Comparison of ENCODE assay signal across 9 cellular contexts in genomic region chr2:43877782-43878464, GRCh38. TPM values are rescaled to one million over a fixed set of nuclear protein-coding genes. Genes with fewer than 3 reads are reported as not detected.
DNase-seq lines count a peak whose midpoint lies in the region; ATAC-seq and TF ChIP-seq lines count a peak whose summit lies in the region.
"Had no signal": no experiment of that assay in that cellular context is flagged by ENCODE, and none has a peak within 500 bp of the region (broad histone marks: within the 10 kb centered on the region; RNA-seq: fewer than 3 reads in every experiment).

No MANE protein-coding gene starts in this region.

- no peak for TF ChIP-seq EP300 in suprapubic skin (IDR thresholded peaks at IDR 0.05)

- H3K79me2 ChIP-seq in PC-9 (ENCODE audit: low read depth) = no peaks in the 10 kb centered on the region

- CTCF ChIA-PET in PC-9 (lab: Charles Lee) = interaction anchor here (0.6 kb wide), 4 partner anchors 15 to 1091 kb away, joined by 3 to 7 read pairs (median 4); no protein-coding TSS in a partner anchor

- H3K9me3 Mint-ChIP-seq in CD4-positive, CD25-positive, alpha-beta regulatory T cell = no peaks in the 10 kb centered on the region
- H3K9me3 Mint-ChIP-seq in activated T-cell treated with anti-CD3 and anti-CD28 coated beads, Interleukin-2, amount 50 U/mL, for 4 hours = no peaks in the 10 kb centered on the region
- peaks cover 4% of the 10 kb centered on the region for H3K9me3 Mint-ChIP-seq in neural crest cell
- H3K9me3 Mint-ChIP-seq: IgD-negative memory B cell had no signal

- H3K4me3 ChIP-seq in CD4-positive, CD25-positive, alpha-beta regulatory T cell (ENCODE audit: low read depth, low read length) = no peak overlapping the region
- H3K4me3 ChIP-seq in PC-9 = no peak overlapping the region
- H3K4me3 ChIP-seq in suprapubic skin = no peak overlapping the region

- TF ChIP-seq POLR2A in suprapubic skin (IDR thresholded peaks at IDR 0.05) = no peak

- no peaks in the 10 kb centered on the region for H3K36me3 ChIP-seq in CD4-positive, CD25-positive, alpha-beta regulatory T cell (ENCODE audit: control insufficient read depth, insufficient read depth, low read length)
- H3K36me3 ChIP-seq in PC-9 (ENCODE audit: low read depth) = no peaks in the 10 kb centered on the region
- H3K36me3 ChIP-seq in suprapubic skin = no peaks in the 10 kb centered on the region

- no peak overlapping the region for H2AFZ ChIP-seq in PC-9

- ATAC-seq in CD4-positive, CD25-positive, alpha-beta regulatory T cell (ENCODE audit: low read depth in 2 of 2) = peak; percentile 66 to 80
- ATAC-seq in GM19397 (IDR thresholded peaks at IDR 0.05; ENCODE audit: unreplicated experiment) = peak; percentile 64
- peak; percentile 78 to 82 for ATAC-seq in activated T-cell treated with anti-CD3 and anti-CD28 coated beads, Interleukin-2, amount 50 U/mL, for 4 hours

- no peaks in the 10 kb centered on the region; the same call in 1 of the 2 replicates for H4K20me1 ChIP-seq in PC-9 (ENCODE audit: insufficient read depth)

- H3K27me3 Mint-ChIP-seq in CD4-positive, CD25-positive, alpha-beta regulatory T cell = no peaks in the 10 kb centered on the region
- peaks cover 30% of the 10 kb centered on the region for H3K27me3 Mint-ChIP-seq in activated T-cell treated with anti-CD3 and anti-CD28 coated beads, Interleukin-2, amount 50 U/mL, for 4 hours (ENCODE audit: low read depth)
- H3K27me3 Mint-ChIP-seq in neural crest cell (ENCODE audit: low read depth) = peaks cover 3% of the 10 kb centered on the region

- TF ChIP-seq CTCF in PC-9 (conservative IDR thresholded peaks at IDR 0.05) = peak; percentile 99
- TF ChIP-seq CTCF in neural crest cell (conservative IDR thresholded peaks at IDR 0.05) = peak; percentile 88
- TF ChIP-seq CTCF in suprapubic skin (IDR thresholded peaks at IDR 0.05) = peak; percentile 71 to 91

- WGBS in suprapubic skin = 36% methylated on average over 15 of the region's 16 CpGs

- H3K27ac Mint-ChIP-seq in CD4-positive, CD25-positive, alpha-beta regulatory T cell = no peak overlapping the region
- peak overlapping the region; percentile 90 for H3K27ac Mint-ChIP-seq in neural crest cell (ENCODE audit: unreplicated experiment)

- H3K4me2 ChIP-seq in PC-9 = no peak overlapping the region

- H3K9me3 ChIP-seq in CD4-positive, CD25-positive, alpha-beta regulatory T cell (ENCODE audit: control insufficient read depth in 2 of 2, low read length in 2 of 2) = no peaks in the 10 kb centered on the region
- H3K9me3 ChIP-seq in PC-9 (ENCODE audit: insufficient read depth, low read depth) (no peaks in the 10 kb centered on the region), suprapubic skin (no peaks in the 10 kb centered on the region)

- no TSS peak for BruUV-seq in PC-9 (replicated peaks; lab: Mats Ljungman, UMichigan)

- H3K4me3 Mint-ChIP-seq in CD4-positive, CD25-positive, alpha-beta regulatory T cell = peak overlapping the region in 1 of 4 donors; percentile 68
- H3K4me3 Mint-ChIP-seq in activated T-cell treated with anti-CD3 and anti-CD28 coated beads, Interleukin-2, amount 50 U/mL, for 4 hours = no peak overlapping the region
- peak overlapping the region; percentile 38 for H3K4me3 Mint-ChIP-seq in neural crest cell

- no peaks in the 10 kb centered on the region for H3K36me3 Mint-ChIP-seq in CD4-positive, CD25-positive, alpha-beta regulatory T cell
- no peaks in the 10 kb centered on the region for H3K36me3 Mint-ChIP-seq in activated T-cell treated with anti-CD3 and anti-CD28 coated beads, Interleukin-2, amount 50 U/mL, for 4 hours (ENCODE audit: insufficient read depth)
- H3K36me3 Mint-ChIP-seq in neural crest cell (ENCODE audit: low read depth) = no peaks in the 10 kb centered on the region

- H3K27ac ChIP-seq in CD4-positive, CD25-positive, alpha-beta regulatory T cell (ENCODE audit: insufficient read depth, low read length, poor library complexity, severe bottlenecking) = no peak overlapping the region
- no peak overlapping the region for H3K27ac ChIP-seq in PC-9
- no peak overlapping the region for H3K27ac ChIP-seq in suprapubic skin

- peaks cover 0 to 8% (median 5%) of the 10 kb centered on the region in 4 donors for H3K4me1 Mint-ChIP-seq in CD4-positive, CD25-positive, alpha-beta regulatory T cell
- H3K4me1 Mint-ChIP-seq in activated T-cell treated with anti-CD3 and anti-CD28 coated beads, Interleukin-2, amount 50 U/mL, for 4 hours (ENCODE audit: low read depth) = peaks cover 3% of the 10 kb centered on the region
- peaks cover 6% of the 10 kb centered on the region for H3K4me1 Mint-ChIP-seq in neural crest cell

- intact Hi-C loops in PC-9 (cut with micrococcal nuclease; ENCODE audit: unreplicated experiment) = loop anchor here (1.0 to 10.0 kb wide), 5 partner anchors 166 to 1077 kb away; no protein-coding TSS in a partner anchor

- H3K4me1 ChIP-seq in CD4-positive, CD25-positive, alpha-beta regulatory T cell (ENCODE audit: control insufficient read depth, insufficient read depth, low read length, poor library complexity, severe bottlenecking) = no peaks in the 10 kb centered on the region
- peaks cover 16% of the 10 kb centered on the region for H3K4me1 ChIP-seq in PC-9 (replicated peaks; ENCODE audit: insufficient read depth)
- H3K4me1 ChIP-seq in suprapubic skin = peaks cover 5% of the 10 kb centered on the region

- DNase-seq in CD4-positive, CD25-positive, alpha-beta regulatory T cell = peak; percentile 29 to 67 (median 42)
- peak; percentile 72 for DNase-seq in KBM-7
- DNase-seq in PC-9 = peak; percentile 64 to 71
- DNase-seq in activated T-cell treated with anti-CD3 and anti-CD28 coated beads, Interleukin-2, amount 50 U/mL, for 4 hours = peak; percentile 48
- DNase-seq in fibroblast of peridontal ligament (ENCODE audit: extremely low read depth) = peak; percentile 58
- peak; percentile 79 for DNase-seq in neural crest cell (ENCODE audit: low read depth, low spot score)
- no peak for DNase-seq in suprapubic skin (ENCODE audit: low spot score in 2 of 2)

- H3K9me2 ChIP-seq in PC-9 (ENCODE audit: insufficient read depth) = no peaks in the 10 kb centered on the region

- H3F3A ChIP-seq in PC-9 (ENCODE audit: insufficient read depth, low read depth) = peaks cover 13% of the 10 kb centered on the region

- H3K27me3 ChIP-seq in CD4-positive, CD25-positive, alpha-beta regulatory T cell (ENCODE audit: control insufficient read depth, insufficient read depth, low read length) = no peaks in the 10 kb centered on the region
- H3K27me3 ChIP-seq in PC-9 (ENCODE audit: insufficient read depth, low read depth) (peaks cover 42% of the 10 kb centered on the region), suprapubic skin (peaks cover 12% of the 10 kb centered on the region)

- in situ Hi-C loops in KBM-7 (cut with MboI; ENCODE audit: low pct_unique_long_range_greater_than_20kb, low sequenced_read_pairs) = loop anchor here (25.0 kb wide), 1 partner anchor 266 kb away; no protein-coding TSS in a partner anchor

- POLR2A ChIA-PET in PC-9 (lab: Charles Lee; ENCODE audit: unreplicated experiment) = interaction anchor here (0.7 kb wide), 2 partner anchors 74 to 1044 kb away, joined by 3 to 4 read pairs; no protein-coding TSS in a partner anchor

RNA-seq across cellular contexts. Expression of gene ABCG8, which starts 39.2 kb away (rescaled TPM):
- total RNA-seq in CD4-positive, CD25-positive, alpha-beta regulatory T cell = not detected
- under 1 TPM in 2 of 4 donors, not detected in 2; 0.09 to 0.10 TPM for polyA plus RNA-seq in CD4-positive, CD25-positive, alpha-beta regulatory T cell
- total RNA-seq in PC-9 (2021) (not detected in 2 replicates), neural crest cell (not detected in 2 replicates), suprapubic skin (not detected)
- total RNA-seq in activated T-cell treated with anti-CD3 and anti-CD28 coated beads, Interleukin-2, amount 50 U/mL, for 4 hours = under 1 TPM in 1 of 3 donors, not detected in 2; 0.05 TPM
- polyA plus RNA-seq: IgD-negative memory B cell had no signal

RNA-seq across cellular contexts. Expression of gene ABCG5, which starts 39.3 kb away (rescaled TPM):
- not detected for total RNA-seq in CD4-positive, CD25-positive, alpha-beta regulatory T cell
- not detected for polyA plus RNA-seq in CD4-positive, CD25-positive, alpha-beta regulatory T cell
- total RNA-seq in PC-9 (2021) (not detected in 2 replicates), neural crest cell (not detected in 2 replicates), suprapubic skin (not detected)
- not detected for total RNA-seq in activated T-cell treated with anti-CD3 and anti-CD28 coated beads, Interleukin-2, amount 50 U/mL, for 4 hours
- polyA plus RNA-seq: IgD-negative memory B cell had no signal

Comparison
In these comparisons a context has a peak if more than half of its experiments do, and no peak if none do; other contexts are left out.
1. DNase-seq: peak in CD4-positive, CD25-positive, alpha-beta regulatory T cell (3 of 3), KBM-7 (single experiment), PC-9 (2 of 2), activated T-cell treated with anti-CD3 and anti-CD28 coated beads, Interleukin-2, amount 50 U/mL, for 4 hours (single experiment), fibroblast of peridontal ligament (single experiment) and neural crest cell (single experiment); none in suprapubic skin (0 of 2).
2. Peak in every context shown above with its lines, with median percentiles within 50 percentile points of each other: ATAC-seq and CTCF ChIP-seq.